13 cellular contexts compared by ENCODE assay signal in the genomic region with DNA sequence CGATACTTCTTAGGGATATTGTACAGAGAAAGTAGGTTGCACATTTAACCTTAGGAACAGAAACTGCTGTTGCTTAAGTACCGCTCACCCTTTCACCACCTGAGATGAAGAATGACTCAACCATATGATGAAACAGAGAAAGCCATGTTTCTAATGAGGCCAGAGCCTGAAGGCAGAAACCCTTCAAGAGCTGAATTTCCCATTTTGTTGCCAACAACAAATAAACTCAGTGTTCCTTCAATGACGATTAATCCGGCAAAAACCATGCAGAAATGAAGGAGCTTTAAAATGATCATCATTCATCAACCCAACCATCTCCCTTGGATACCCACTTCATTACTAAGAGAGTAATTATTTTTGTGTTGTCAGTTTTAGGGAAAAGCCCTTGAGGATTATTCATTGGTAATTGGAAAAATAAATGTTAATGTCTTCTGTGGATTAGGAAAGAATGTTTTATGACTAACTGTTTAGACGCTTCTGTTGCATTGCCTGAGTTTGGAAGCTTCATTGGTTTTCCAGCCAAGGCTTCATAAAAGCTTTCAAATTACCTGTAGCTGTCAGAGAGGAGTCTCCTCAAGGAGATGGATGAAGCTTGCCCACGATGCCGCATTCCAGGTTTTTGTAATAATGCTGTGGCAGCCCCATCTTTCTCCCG.
DNase-seq lines count a peak whose midpoint lies in the region; ATAC-seq, FAIRE-seq and TF ChIP-seq lines count a peak whose summit lies in the region.
"Had no signal": no experiment of that assay in that cellular context is flagged by ENCODE, and none has a peak within 500 bp of the region (broad histone marks: within the 10 kb centered on the region; RNA-seq: fewer than 3 reads in every experiment).

No MANE protein-coding gene starts in this region.

- dilution Hi-C loops in keratinocyte (cut with MboI; ENCODE audit: extremely low pct_ligation_motif_present, low sequenced_read_pairs): no loop called here

- H2AFZ ChIP-seq in keratinocyte (ENCODE audit: control insufficient read depth, low read length): no peak overlapping the region

- H3K4me3 ChIP-seq in AG10803 (ENCODE audit: low read length) (no peak overlapping the region), adipocyte (ENCODE audit: low read length) (no peak overlapping the region), keratinocyte (ENCODE audit: control insufficient read depth in 2 of 3, extremely low read depth in 1 of 3, insufficient read depth in 2 of 3, low read depth in 1 of 3, low read length in 3 of 3) (peak overlapping the region in 1 of 3 experiments; percentile 58)
- H3K4me3 ChIP-seq: BLaER1 treated with 17β-estradiol and CSF1 and Interleukin-3, amounts not matched to agents 10 nM and 100 nM had no signal

- peaks cover 37% of the 10 kb centered on the region for H3K4me1 ChIP-seq in adipocyte (ENCODE audit: control insufficient read depth, insufficient read depth, low read length)
- H3K4me1 ChIP-seq in keratinocyte (ENCODE audit: control insufficient read depth, extremely low read depth, insufficient read depth, low read length): peaks cover 58% of the 10 kb centered on the region

- H3K79me2 ChIP-seq in keratinocyte (ENCODE audit: control insufficient read depth, insufficient read depth, low read length): no peaks in the 10 kb centered on the region

- ATAC-seq in GM18870 (IDR thresholded peaks at IDR 0.05; ENCODE audit: unreplicated experiment) (no peak), GM21717 (IDR thresholded peaks at IDR 0.05; ENCODE audit: unreplicated experiment) (no peak)

- TF ChIP-seq CTCF in AG10803 (conservative IDR thresholded peaks at IDR 0.05; ENCODE audit: low read length) (no peak), keratinocyte (optimal IDR thresholded peaks at IDR 0.05 in 1 of 3, IDR thresholded peaks at IDR 0.05 in 1 of 3, conservative IDR thresholded peaks at IDR 0.05 in 1 of 3; ENCODE audit: extremely low read depth in 1 of 3, insufficient read depth in 2 of 3, low read length in 3 of 3) (no peak)

- peaks cover 10% of the 10 kb centered on the region for H3K27me3 ChIP-seq in adipocyte (replicated peaks; ENCODE audit: control insufficient read depth, insufficient read depth, low read length)
- no peaks in the 10 kb centered on the region for H3K27me3 ChIP-seq in keratinocyte (ENCODE audit: control insufficient read depth, extremely low read depth, insufficient read depth, low read length)
- H3K27me3 ChIP-seq: BLaER1 treated with 17β-estradiol and CSF1 and Interleukin-3, amounts not matched to agents 10 nM and 100 nM had no signal

- peak overlapping the region; percentile 100 for H3K27ac ChIP-seq in keratinocyte (ENCODE audit: control insufficient read depth, insufficient read depth, low read length)
- H3K27ac ChIP-seq: BLaER1 treated with 17β-estradiol and CSF1 and Interleukin-3, amounts not matched to agents 10 nM and 100 nM had no signal

- H3K9ac ChIP-seq in adipocyte (ENCODE audit: low read length) (no peak overlapping the region), keratinocyte (ENCODE audit: control insufficient read depth, extremely low read depth, insufficient read depth, low read length) (peak overlapping the region; percentile 90)
- H3K9ac ChIP-seq: BLaER1 treated with 17β-estradiol and CSF1 and Interleukin-3, amounts not matched to agents 10 nM and 100 nM; SK-N-SH had no signal

- H3K4me2 ChIP-seq in keratinocyte (ENCODE audit: control insufficient read depth, extremely low read depth, insufficient read depth, low read depth, low read length): peak overlapping the region; percentile 98
- H3K4me2 ChIP-seq: BLaER1 treated with 17β-estradiol and CSF1 and Interleukin-3, amounts not matched to agents 10 nM and 100 nM; SK-N-SH had no signal

- no peaks in the 10 kb centered on the region for H4K20me1 ChIP-seq in keratinocyte (ENCODE audit: control insufficient read depth, extremely low read depth, insufficient read depth, low read length)
- H4K20me1 ChIP-seq: BLaER1 treated with 17β-estradiol and CSF1 and Interleukin-3, amounts not matched to agents 10 nM and 100 nM had no signal

- DNase-seq in AG10803 (ENCODE audit: low read depth): peak; percentile 91
- peak; percentile 33 for DNase-seq in HT1080 (ENCODE audit: low read depth)
- DNase-seq in adipocyte (ENCODE audit: low read depth): peak; percentile 78
- peak; percentile 82 for DNase-seq in keratinocyte (ENCODE audit: low read depth, low spot score)
- DNase-seq in cortex of kidney (lab: John Stamatoyannopoulos, UW): no peak
- DNase-seq in NCI-H2081 (lab: John Stamatoyannopoulos, UW): no peak
- DNase-seq: activated CD4-positive, CD25-positive, alpha-beta regulatory T cell treated with anti-CD3 and anti-CD28 coated beads, Interleukin-2, amount 50 U/mL, for 72 hours; retina; SK-N-SH had no signal

- H3K36me3 ChIP-seq in adipocyte (ENCODE audit: control insufficient read depth, insufficient read depth, low read length, severe bottlenecking): no peaks in the 10 kb centered on the region
- no peaks in the 10 kb centered on the region for H3K36me3 ChIP-seq in keratinocyte (ENCODE audit: control insufficient read depth in 2 of 2, extremely low read depth in 1 of 2, insufficient read depth in 2 of 2, low read length in 2 of 2)
- H3K36me3 ChIP-seq: BLaER1 treated with 17β-estradiol and CSF1 and Interleukin-3, amounts not matched to agents 10 nM and 100 nM had no signal

- no peak for FAIRE-seq in keratinocyte (lab: Jason Lieb, UNC)
- FAIRE-seq: H1 had no signal

- no peaks in the 10 kb centered on the region for H3K9me3 ChIP-seq in adipocyte (ENCODE audit: control insufficient read depth, low read length)
- H3K9me3 ChIP-seq in keratinocyte (ENCODE audit: control insufficient read depth, low read depth, low read length): no peaks in the 10 kb centered on the region
- H3K9me3 ChIP-seq: SK-N-SH had no signal

- no peaks in the 10 kb centered on the region for H3K9me1 ChIP-seq in keratinocyte (ENCODE audit: control insufficient read depth, extremely low read depth, insufficient read depth, low read length)

Comparison
In these comparisons a context has a peak if more than half of its experiments do, and no peak if none do; other contexts are left out.
1. DNase-seq: peak in AG10803 (single experiment), HT1080 (single experiment), adipocyte (single experiment) and keratinocyte (single experiment); none in cortex of kidney (single experiment) and NCI-H2081 (0 of 2).